10 cellular contexts compared by ENCODE assay signal in genomic region chr5:151221574-151221973, GRCh38. TPM values are rescaled to one million over a fixed set of nuclear protein-coding genes. Genes with fewer than 3 reads are reported as not detected.
A peak's percentile ranks its signal among the peaks of the same experiment; 100 is the strongest.
DNase-seq lines count a peak whose midpoint lies in the region; ATAC-seq and TF ChIP-seq lines count a peak whose summit lies in the region.
"Had no signal": no experiment of that assay in that cellular context is flagged by ENCODE, and none has a peak within 500 bp of the region (broad histone marks: within the 10 kb centered on the region; RNA-seq: fewer than 3 reads in every experiment).

No MANE protein-coding gene starts in this region.

- H3K36me3 ChIP-seq in MG63 (no peaks in the 10 kb centered on the region), sigmoid colon (no peaks in the 10 kb centered on the region)
- H3K36me3 ChIP-seq in effector memory CD4-positive, alpha-beta T cell (ENCODE audit: control insufficient read depth, insufficient read depth, low read length) = peaks cover 6% of the 10 kb centered on the region

- peak overlapping the region; percentile 97 for H3K27ac ChIP-seq in effector memory CD4-positive, alpha-beta T cell (ENCODE audit: insufficient read depth, low read length, poor library complexity, severe bottlenecking)
- H3K27ac ChIP-seq in sigmoid colon = peak overlapping the region; percentile 90 to 99 (median 94)

- H3K27me3 ChIP-seq in MG63 (no peaks in the 10 kb centered on the region), sigmoid colon (no peaks in the 10 kb centered on the region)
- no peaks in the 10 kb centered on the region for H3K27me3 ChIP-seq in effector memory CD4-positive, alpha-beta T cell (replicated peaks; ENCODE audit: control insufficient read depth, insufficient read depth, low read length, poor library complexity, severe bottlenecking)

- intact Hi-C loops in sigmoid colon (cut with DNase I) = loop anchor here (5.0 kb wide), 1 partner anchor 64 kb away; the partner anchor contains the start of gene ANXA6

- no peak for TF ChIP-seq POLR2A in sigmoid colon (IDR thresholded peaks at IDR 0.05)

- H3K9me3 ChIP-seq in MG63 = no peaks in the 10 kb centered on the region
- no peaks in the 10 kb centered on the region for H3K9me3 ChIP-seq in effector memory CD4-positive, alpha-beta T cell (ENCODE audit: control insufficient read depth, low read length)
- no peaks in the 10 kb centered on the region for H3K9me3 ChIP-seq in sigmoid colon

- TF ChIP-seq CTCF in sigmoid colon (IDR thresholded peaks at IDR 0.05) (no peak), GM20000 (IDR thresholded peaks at IDR 0.05; ENCODE audit: extremely low read depth, missing control alignments) (no peak)

- H3K4me3 ChIP-seq in MG63 = no peak overlapping the region
- H3K4me3 ChIP-seq in effector memory CD4-positive, alpha-beta T cell (ENCODE audit: insufficient read depth, low read depth, low read length, poor library complexity, severe bottlenecking) = peak overlapping the region; percentile 88
- peak overlapping the region; percentile 78 to 95 (median 87) for H3K4me3 ChIP-seq in sigmoid colon

- no peak for ATAC-seq in HG03521 (IDR thresholded peaks at IDR 0.05; ENCODE audit: unreplicated experiment)

- 71 to 74% methylated on average over 3 of the region's 3 CpGs for WGBS in sigmoid colon, 2 donors

- no peak for TF ChIP-seq EP300 in sigmoid colon (IDR thresholded peaks at IDR 0.05)

- DNase-seq in Daoy (ENCODE audit: low read depth) (peak; percentile 40), MG63 (peak; percentile 11), sigmoid colon (no peak), NCI-H2081 (lab: John Stamatoyannopoulos, UW) (no peak), GM20000 (ENCODE audit: low spot score) (no peak), DMS79 (lab: John Stamatoyannopoulos, UW) (no peak)
- no peak for DNase-seq in effector memory CD4-positive, alpha-beta T cell
- DNase-seq: NCI-H2171 treated with DMSO at 0.1 percent for 48 hours, T-helper 9 cell had no signal

- peaks cover 51% of the 10 kb centered on the region for H3K4me1 ChIP-seq in effector memory CD4-positive, alpha-beta T cell (ENCODE audit: control insufficient read depth, insufficient read depth, low read length, poor library complexity, severe bottlenecking)
- H3K4me1 ChIP-seq in sigmoid colon = peaks cover 0 to 74% (median 69%) of the 10 kb centered on the region in 4 donors

RNA-seq across cellular contexts. Expression of gene CCDC69, which starts 2.3 kb away (rescaled TPM):
- total RNA-seq in Daoy (2014; rRNA removed; shearing (Covaris generic)) = 0.60 and 0.74 TPM in 2 replicates
- total RNA-seq in MG63 (2014; rRNA removed; shearing (Covaris generic); ENCODE audit: low replicate concordance) = 0.27 and 0.40 TPM in 2 replicates
- 100 to 1,000 TPM; 199 to 342 (median 258) TPM for total RNA-seq in sigmoid colon
- 10 to 100 TPM in 2 of 3 donors, 1 to 10 TPM in 1; 6.0 to 48.7 (median 43.2) TPM for polyA plus RNA-seq in sigmoid colon

RNA-seq across cellular contexts. Expression of gene GM2A, which starts 31.4 kb away (rescaled TPM):
- total RNA-seq in Daoy (2014; rRNA removed; shearing (Covaris generic)) = 8.8 and 10.9 TPM in 2 replicates
- 12.9 and 15.7 TPM in 2 replicates for total RNA-seq in MG63 (2014; rRNA removed; shearing (Covaris generic); ENCODE audit: low replicate concordance)
- 10 to 100 TPM; 19.4 to 31.9 (median 29.3) TPM for total RNA-seq in sigmoid colon
- polyA plus RNA-seq in sigmoid colon = 10 to 100 TPM; 10.2 to 35.1 (median 32.3) TPM

Comparison
In these comparisons a context has a peak if more than half of its experiments do, and no peak if none do; other contexts are left out.
1. DNase-seq: peak in Daoy (single experiment) and MG63 (single experiment); none in effector memory CD4-positive, alpha-beta T cell (0 of 3), sigmoid colon (single experiment), NCI-H2081 (0 of 2), GM20000 (single experiment) and DMS79 (single experiment).
2. RNA of gene CCDC69, which starts 2.3 kb away (total RNA-seq): 199 to 342 TPM in sigmoid colon; 0.60 to 0.74 TPM in Daoy and 0.27 to 0.40 TPM in MG63; every median in the first group is over 100 times any median in the second.